In genomic region chr2:46547223-46548102, GRCh38 we compare ENCODE assay signal across 11 cellular contexts. TPM values are rescaled to one million over a fixed set of nuclear protein-coding genes. Genes with fewer than 3 reads are reported as not detected.
DNase-seq lines count a peak whose midpoint lies in the region; ATAC-seq, FAIRE-seq and TF ChIP-seq lines count a peak whose summit lies in the region.
"Had no signal": no experiment of that assay in that cellular context is flagged by ENCODE, and none has a peak within 500 bp of the region (broad histone marks: within the 10 kb centered on the region; RNA-seq: fewer than 3 reads in every experiment).

No MANE protein-coding gene starts in this region.

- TF ChIP-seq POLR2A in spleen (IDR thresholded peaks at IDR 0.05) = no peak

- H3K9me3 ChIP-seq in WERI-Rb-1 (ENCODE audit: severe bottlenecking) (no peaks in the 10 kb centered on the region), spleen (no peaks in the 10 kb centered on the region)

- ATAC-seq in activated T-cell treated with anti-CD3 and anti-CD28 coated beads, Interleukin-2, amount 50 U/mL, for 72 hours (replicated peaks in 1 of 2) = no peak
- ATAC-seq in HG03342 (IDR thresholded peaks at IDR 0.05; ENCODE audit: unreplicated experiment) (no peak), esophagus mucosa (no peak), HG02884 (IDR thresholded peaks at IDR 0.05; ENCODE audit: unreplicated experiment) (no peak)
- ATAC-seq: SK-N-SH treated with all-trans-retinoic acid at 6 μM for 48 hours had no signal

- H3K36me3 ChIP-seq in WERI-Rb-1 (peaks cover 10% of the 10 kb centered on the region), spleen (peaks cover 0 to 65% (median 2%) of the 10 kb centered on the region in 6 donors)

- peak; percentile 53 for FAIRE-seq in GM18507 (lab: Jason Lieb, UNC)
- FAIRE-seq: G401.6 had no signal

- H3K9me3 Mint-ChIP-seq in activated T-cell treated with anti-CD3 and anti-CD28 coated beads, Interleukin-2, amount 50 U/mL, for 72 hours = no peaks in the 10 kb centered on the region

- no peak for TF ChIP-seq CTCF in WERI-Rb-1 (IDR thresholded peaks at IDR 0.05; ENCODE audit: low read depth, low read length)
- no peak for TF ChIP-seq CTCF in spleen (IDR thresholded peaks at IDR 0.05 in 8 of 11, conservative IDR thresholded peaks at IDR 0.05 in 3 of 11)

- H3K4me1 ChIP-seq in spleen = peaks cover 57 to 93% (median 84%) of the 10 kb centered on the region in 6 donors

- H3K27ac Mint-ChIP-seq in activated T-cell treated with anti-CD3 and anti-CD28 coated beads, Interleukin-2, amount 50 U/mL, for 72 hours = no peak overlapping the region

- 46 to 53% (median 49%) methylated on average over 4 of the region's 4 CpGs for WGBS in spleen, 5 donors

- no peaks in the 10 kb centered on the region for H3K27me3 Mint-ChIP-seq in activated T-cell treated with anti-CD3 and anti-CD28 coated beads, Interleukin-2, amount 50 U/mL, for 72 hours (ENCODE audit: low read depth)

- peaks cover 0 to 2% of the 10 kb centered on the region in 2 donors for H3K36me3 Mint-ChIP-seq in activated T-cell treated with anti-CD3 and anti-CD28 coated beads, Interleukin-2, amount 50 U/mL, for 72 hours (ENCODE audit: insufficient read depth in 2 of 2)

- no peaks in the 10 kb centered on the region for H3K27me3 ChIP-seq in WERI-Rb-1 (ENCODE audit: insufficient read depth, low read depth, severe bottlenecking)
- no peaks in the 10 kb centered on the region for H3K27me3 ChIP-seq in spleen (replicated peaks in 1 of 7)

- peak overlapping the region; percentile 25; the same call in 1 of the 2 replicates for H3K27ac ChIP-seq in WERI-Rb-1
- peak overlapping the region in 7 of 8 donors; percentile 58 to 97 (median 79) for H3K27ac ChIP-seq in spleen

- H3K4me3 Mint-ChIP-seq in activated T-cell treated with anti-CD3 and anti-CD28 coated beads, Interleukin-2, amount 50 U/mL, for 72 hours = peak overlapping the region in 1 of 2 donors; percentile 24

- DNase-seq in GM18507 (ENCODE audit: extremely low spot score, insufficient read length, low read depth) = no peak
- peak; percentile 74 for DNase-seq in WERI-Rb-1
- peak; percentile 35 to 59 for DNase-seq in hippocampal formation (lab: John Stamatoyannopoulos, UW)
- no peak for DNase-seq in spleen
- no peak for DNase-seq in activated T-cell treated with anti-CD3 and anti-CD28 coated beads, Interleukin-2, amount 50 U/mL, for 72 hours
- DNase-seq: NCI-H1436 had no signal

- intact Hi-C loops in spleen (cut with DNase I; ENCODE audit: low total_unique reads) = no loop called here

- peaks cover 56% of the 10 kb centered on the region for H3K4me1 Mint-ChIP-seq in activated T-cell treated with anti-CD3 and anti-CD28 coated beads, Interleukin-2, amount 50 U/mL, for 72 hours (ENCODE audit: low read depth)

- no peak overlapping the region for H3K4me3 ChIP-seq in WERI-Rb-1 (ENCODE audit: low read depth, low read length)
- peak overlapping the region in 1 of 8 donors; percentile 45 for H3K4me3 ChIP-seq in spleen

RNA-seq across cellular contexts. Expression of gene ATP6V1E2, which starts 5.1 kb away (rescaled TPM):
- 1 to 10 TPM; 2.8 to 6.6 (median 4.8) TPM for total RNA-seq in spleen
- 1 to 10 TPM; 2.6 to 5.5 (median 4.7) TPM for polyA plus RNA-seq in spleen
- 1 to 10 TPM; 3.2 to 5.6 TPM for total RNA-seq in activated T-cell treated with anti-CD3 and anti-CD28 coated beads, Interleukin-2, amount 50 U/mL, for 72 hours
- 3.2 TPM for total RNA-seq in esophagus mucosa

RNA-seq across cellular contexts. Expression of gene RHOQ, which starts 5.2 kb away (rescaled TPM):
- total RNA-seq in spleen (100 to 1,000 TPM in 4 of 7 donors, 10 to 100 TPM in 3; 83.4 to 126 (median 110) TPM), esophagus mucosa (9.2 TPM)
- polyA plus RNA-seq in spleen = 10 to 100 TPM; 32.6 to 44.4 (median 33.7) TPM
- total RNA-seq in activated T-cell treated with anti-CD3 and anti-CD28 coated beads, Interleukin-2, amount 50 U/mL, for 72 hours = 10 to 100 TPM; 25.5 to 33.7 TPM

Comparison
In these comparisons a context has a peak if more than half of its experiments do, and no peak if none do; other contexts are left out.
1. DNase-seq: peak in WERI-Rb-1 (single experiment) and hippocampal formation (2 of 2); none in GM18507 (single experiment), spleen (single experiment) and activated T-cell treated with anti-CD3 and anti-CD28 coated beads, Interleukin-2, amount 50 U/mL, for 72 hours (0 of 2).